8 cellular contexts compared by ENCODE assay signal in the genomic region with DNA sequence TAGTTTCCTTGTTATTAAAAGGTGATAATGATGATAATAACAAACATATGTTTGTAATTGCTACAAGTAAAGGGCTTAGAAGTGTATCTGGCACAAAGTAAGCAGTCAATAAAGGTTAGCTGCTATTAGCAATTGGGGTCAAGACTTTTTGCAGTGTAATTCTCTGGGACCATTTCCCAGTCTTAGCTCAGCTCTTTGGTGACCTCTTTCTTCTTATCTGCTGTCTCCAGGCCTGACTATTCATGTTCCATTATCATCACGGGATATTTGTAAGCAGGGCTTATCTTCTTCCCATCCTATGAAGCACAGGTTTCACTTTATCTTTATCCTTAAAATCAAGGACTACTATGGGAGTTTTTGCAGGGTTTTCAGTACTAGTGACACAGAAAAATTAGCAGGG.
A peak's percentile ranks its signal among the peaks of the same experiment; 100 is the strongest.
DNase-seq lines count a peak whose midpoint lies in the region; ATAC-seq and TF ChIP-seq lines count a peak whose summit lies in the region.

No MANE protein-coding gene starts in this region.

- 0 to 10% methylated on average over 1 of the region's 1 CpG for WGBS in body of pancreas, 2 donors

- H3K4me1 ChIP-seq in body of pancreas: no peaks in the 10 kb centered on the region
- peaks cover 18% of the 10 kb centered on the region for H3K4me1 ChIP-seq in upper lobe of right lung

- no peak for TF ChIP-seq CTCF in body of pancreas (IDR thresholded peaks at IDR 0.05)
- TF ChIP-seq CTCF in upper lobe of right lung (IDR thresholded peaks at IDR 0.05): no peak

- no peaks in the 10 kb centered on the region for H3K27me3 Mint-ChIP-seq in activated naive CD4-positive, alpha-beta T cell treated with anti-CD3 and anti-CD28 coated beads, Interleukin-2, amount 50 U/mL, for 24 hours

- no peaks in the 10 kb centered on the region for H3K9me3 Mint-ChIP-seq in activated naive CD4-positive, alpha-beta T cell treated with anti-CD3 and anti-CD28 coated beads, Interleukin-2, amount 50 U/mL, for 24 hours

- H3K36me3 ChIP-seq in body of pancreas (replicated peaks in 1 of 2; ENCODE audit: insufficient read depth in 1 of 2, low read depth in 2 of 2) (no peaks in the 10 kb centered on the region), upper lobe of right lung (peaks cover 3% of the 10 kb centered on the region)

- DNase-seq in activated naive CD4-positive, alpha-beta T cell treated with Interleukin-2 at 50 U/mL for 16 hours: no peak
- DNase-seq in body of pancreas: no peak
- DNase-seq in left lobe of liver (ENCODE audit: low spot score): no peak
- DNase-seq in upper lobe of right lung: no peak
- no peak for DNase-seq in NCI-H748 (lab: John Stamatoyannopoulos, UW; ENCODE audit: unreplicated experiment)
- no peak for DNase-seq in COLO829 (ENCODE audit: low spot score)
- DNase-seq in A172 (ENCODE audit: low spot score): no peak

- H3K4me3 Mint-ChIP-seq in activated naive CD4-positive, alpha-beta T cell treated with anti-CD3 and anti-CD28 coated beads, Interleukin-2, amount 50 U/mL, for 24 hours: peak overlapping the region; percentile 32

- peak overlapping the region; percentile 92 for H3K27ac Mint-ChIP-seq in activated naive CD4-positive, alpha-beta T cell treated with anti-CD3 and anti-CD28 coated beads, Interleukin-2, amount 50 U/mL, for 24 hours

- H3K9me3 ChIP-seq in body of pancreas (no peaks in the 10 kb centered on the region), upper lobe of right lung (no peaks in the 10 kb centered on the region)

- ATAC-seq in body of pancreas (peak; percentile 30), left lobe of liver (peak; percentile 68), upper lobe of right lung (no peak)

- H3K27ac ChIP-seq in body of pancreas: peak overlapping the region in 1 of 4 donors; percentile 42
- peak overlapping the region; percentile 32 for H3K27ac ChIP-seq in upper lobe of right lung

- peaks cover 69% of the 10 kb centered on the region for H3K4me1 Mint-ChIP-seq in activated naive CD4-positive, alpha-beta T cell treated with anti-CD3 and anti-CD28 coated beads, Interleukin-2, amount 50 U/mL, for 24 hours

- no peak for TF ChIP-seq POLR2A in body of pancreas (IDR thresholded peaks at IDR 0.05)

- intact Hi-C loops in body of pancreas (cut with DNase I): no loop called here
- intact Hi-C loops in upper lobe of right lung (cut with DNase I): no loop called here

- H3K4me3 ChIP-seq in body of pancreas (no peak overlapping the region), upper lobe of right lung (no peak overlapping the region)

- H3K27me3 ChIP-seq in body of pancreas (no peaks in the 10 kb centered on the region), upper lobe of right lung (no peaks in the 10 kb centered on the region)

- H3K36me3 Mint-ChIP-seq in activated naive CD4-positive, alpha-beta T cell treated with anti-CD3 and anti-CD28 coated beads, Interleukin-2, amount 50 U/mL, for 24 hours: peaks cover 34% of the 10 kb centered on the region
